Comparison of ENCODE assay signal across 2 cellular contexts in genomic region chr2:108809936-108810335, GRCh38.
TF ChIP-seq lines count a peak whose summit lies in the region.

No MANE protein-coding gene starts in this region.

TF ChIP-seq in HepG2, 621 proteins besides CTCF, POLR2A, EP300 and RAD21:
- no peak for TF ChIP-seq KAT2B (IDR thresholded peaks at IDR 0.05; ENCODE audit: borderline replicate concordance, low read depth, low read length)
- peak; percentile 99 for TF ChIP-seq ZNF280D (CRISPR knock-in tag; IDR thresholded peaks at IDR 0.05)
- TF ChIP-seq CHD4 (IDR thresholded peaks at IDR 0.05; ENCODE audit: borderline replicate concordance, low read length), result peak; percentile 58; the same call in 1 of the 2 replicates
- peak; percentile 53; the same call in 1 of the 2 replicates for TF ChIP-seq ZMYM3 (CRISPR knock-in tag; IDR thresholded peaks at IDR 0.05)
- peak; percentile 57; the same call in 1 of the 2 replicates for TF ChIP-seq KDM1A (CRISPR knock-in tag; IDR thresholded peaks at IDR 0.05)
- TF ChIP-seq, protein P1, sequence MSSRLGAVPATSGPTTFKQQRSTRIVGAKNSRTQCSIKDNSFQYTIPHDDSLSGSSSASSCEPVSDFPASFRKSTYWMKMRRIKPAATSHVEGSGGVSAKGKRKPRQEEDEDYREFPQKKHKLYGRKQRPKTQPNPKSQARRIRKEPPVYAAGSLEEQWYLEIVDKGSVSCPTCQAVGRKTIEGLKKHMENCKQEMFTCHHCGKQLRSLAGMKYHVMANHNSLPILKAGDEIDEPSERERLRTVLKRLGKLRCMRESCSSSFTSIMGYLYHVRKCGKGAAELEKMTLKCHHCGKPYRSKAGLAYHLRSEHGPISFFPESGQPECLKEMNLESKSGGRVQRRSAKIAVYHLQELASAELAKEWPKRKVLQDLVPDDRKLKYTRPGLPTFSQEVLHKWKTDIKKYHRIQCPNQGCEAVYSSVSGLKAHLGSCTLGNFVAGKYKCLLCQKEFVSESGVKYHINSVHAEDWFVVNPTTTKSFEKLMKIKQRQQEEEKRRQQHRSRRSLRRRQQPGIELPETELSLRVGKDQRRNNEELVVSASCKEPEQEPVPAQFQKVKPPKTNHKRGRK (CRISPR knock-in tag; IDR thresholded peaks at IDR 0.05), result 0 out of 2 replicates have a peak, but pooled peaks have one; percentile 35
- no peak for TF ChIP-seq SIX4 (CRISPR knock-in tag; IDR thresholded peaks at IDR 0.05)
- TF ChIP-seq MED1 (CRISPR knock-in tag; IDR thresholded peaks at IDR 0.05), result no peak
- 0 out of 2 replicates have a peak, but pooled peaks have one; percentile 48 for TF ChIP-seq RCOR2 (CRISPR knock-in tag; IDR thresholded peaks at IDR 0.05)
- TF ChIP-seq SETDB1 (CRISPR knock-in tag; IDR thresholded peaks at IDR 0.05; ENCODE audit: borderline replicate concordance), result peak; percentile 43; the same call in 1 of the 2 replicates
- no peak for TF ChIP-seq ARNT (IDR thresholded peaks at IDR 0.05)
- peak; percentile 89 for TF ChIP-seq ZMYM2 (CRISPR knock-in tag; IDR thresholded peaks at IDR 0.05)

TF ChIP-seq in K562, 482 proteins besides CTCF, POLR2A, EP300 and RAD21:
- peak in 1 of 2 experiments; percentile 45; a peak in 1 of 3 replicates for TF ChIP-seq CBX3 (IDR thresholded peaks at IDR 0.05; ENCODE audit: borderline replicate concordance in 1 of 2, low read length in 2 of 2)
- TF ChIP-seq ZNF766 (CRISPR knock-in tag; conservative IDR thresholded peaks at IDR 0.05), result no peak
- peak; percentile 27 for TF ChIP-seq RBM25 (IDR thresholded peaks at IDR 0.05; ENCODE audit: low read depth, low read length, severe bottlenecking)
- TF ChIP-seq, protein P2, sequence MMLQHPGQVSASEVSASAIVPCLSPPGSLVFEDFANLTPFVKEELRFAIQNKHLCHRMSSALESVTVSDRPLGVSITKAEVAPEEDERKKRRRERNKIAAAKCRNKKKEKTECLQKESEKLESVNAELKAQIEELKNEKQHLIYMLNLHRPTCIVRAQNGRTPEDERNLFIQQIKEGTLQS (IDR thresholded peaks at IDR 0.05), result peak; percentile 26; the same call in 1 of the 2 replicates
- TF ChIP-seq, protein P2 (CRISPR knock-in tag; conservative IDR thresholded peaks at IDR 0.05), result no peak
